In genomic region chr19:13117176-13117771, GRCh38 we compare ENCODE assay signal across 8 cellular contexts. TPM values are rescaled to one million over a fixed set of nuclear protein-coding genes. Genes with fewer than 3 reads are reported as not detected.
DNase-seq lines count a peak whose midpoint lies in the region; ATAC-seq and TF ChIP-seq lines count a peak whose summit lies in the region.

No MANE protein-coding gene starts in this region.

- H3K27ac ChIP-seq in right atrium auricular region (peak overlapping the region; percentile 75 to 81), smooth muscle cell (ENCODE audit: low read depth) (peak overlapping the region; percentile 90)

- H3K4me3 Mint-ChIP-seq in activated T-cell treated with anti-CD3 and anti-CD28 coated beads, Interleukin-2, amount 50 U/mL, for 24 hours = peak overlapping the region; percentile 97
- peak overlapping the region; percentile 86 for H3K4me3 Mint-ChIP-seq in activated CD4-positive, alpha-beta memory T cell treated with anti-CD3 and anti-CD28 coated beads for 36 hours

- no peaks in the 10 kb centered on the region for H3K27me3 ChIP-seq in right atrium auricular region
- H3K27me3 ChIP-seq in smooth muscle cell (ENCODE audit: low read depth) = no peaks in the 10 kb centered on the region

- H3K9me3 Mint-ChIP-seq in activated T-cell treated with anti-CD3 and anti-CD28 coated beads, Interleukin-2, amount 50 U/mL, for 24 hours = no peaks in the 10 kb centered on the region
- H3K9me3 Mint-ChIP-seq in activated CD4-positive, alpha-beta memory T cell treated with anti-CD3 and anti-CD28 coated beads for 36 hours = no peaks in the 10 kb centered on the region

- no peaks in the 10 kb centered on the region for H3F3A ChIP-seq in smooth muscle cell (ENCODE audit: low read depth)

- intact Hi-C loops in activated CD4-positive, alpha-beta memory T cell treated with anti-CD3 and anti-CD28 coated beads for 36 hours (cut with micrococcal nuclease) = loop anchor here (5.0 kb wide), 1 partner anchor 95 kb away; no protein-coding TSS in a partner anchor

- peak overlapping the region; percentile 93 for H3K4me2 ChIP-seq in smooth muscle cell

- CTCF ChIA-PET in activated CD4-positive, alpha-beta memory T cell treated with anti-CD3 and anti-CD28 coated beads for 36 hours (lab: Charles Lee) = interaction anchor here (0.5 to 2.8 kb wide), 10 partner anchors 10 to 152 kb away, joined by 3 to 16 read pairs (median 4); partner anchors contain the start of genes IER2 and STX10

- TF ChIP-seq CTCF in right atrium auricular region (IDR thresholded peaks at IDR 0.05) (no peak), smooth muscle cell (IDR thresholded peaks at IDR 0.05; ENCODE audit: borderline replicate concordance, insufficient read depth, poor library complexity, severe bottlenecking) (no peak)

- peak; percentile 52 for DNase-seq in activated T-cell treated with anti-CD3 and anti-CD28 coated beads, Interleukin-2, amount 50 U/mL, for 24 hours
- no peak for DNase-seq in activated T-cell treated with anti-CD3 and anti-CD28 coated beads, Interleukin-2, amount 50 U/mL, for 1 hour
- DNase-seq in activated CD4-positive, alpha-beta memory T cell treated with anti-CD3 and anti-CD28 coated beads for 36 hours = no peak
- DNase-seq in right atrium auricular region (ENCODE audit: low spot score) (no peak), smooth muscle cell (lab: John Stamatoyannopoulos, UW; ENCODE audit: unreplicated experiment) (no peak)
- no peak for DNase-seq in stimulated activated CD8-positive, alpha-beta memory T cell treated with anti-CD3 and anti-CD28 coated beads, Interleukin-4, amount 100 ng/mL, for 48 hours

- H3K4me1 ChIP-seq in right atrium auricular region (peaks cover 0 to 48% of the 10 kb centered on the region in 2 donors), smooth muscle cell (ENCODE audit: low read depth) (peaks cover 24% of the 10 kb centered on the region)

- H2AFZ ChIP-seq in smooth muscle cell (ENCODE audit: low read depth) = peak overlapping the region; percentile 75

- H3K27me3 Mint-ChIP-seq in activated T-cell treated with anti-CD3 and anti-CD28 coated beads, Interleukin-2, amount 50 U/mL, for 24 hours = no peaks in the 10 kb centered on the region
- no peaks in the 10 kb centered on the region for H3K27me3 Mint-ChIP-seq in activated CD4-positive, alpha-beta memory T cell treated with anti-CD3 and anti-CD28 coated beads for 36 hours

- 37% methylated on average over 20 of the region's 20 CpGs for WGBS in smooth muscle cell (ENCODE audit: low lambda C conversion rate)

- peak overlapping the region; percentile 96 for H3K27ac Mint-ChIP-seq in activated T-cell treated with anti-CD3 and anti-CD28 coated beads, Interleukin-2, amount 50 U/mL, for 24 hours
- H3K27ac Mint-ChIP-seq in activated CD4-positive, alpha-beta memory T cell treated with anti-CD3 and anti-CD28 coated beads for 36 hours = peak overlapping the region; percentile 93

- no peaks in the 10 kb centered on the region for H3K9me3 ChIP-seq in right atrium auricular region
- H3K9me3 ChIP-seq in smooth muscle cell (replicated peaks; ENCODE audit: low read depth) = no peaks in the 10 kb centered on the region

- peaks cover 61% of the 10 kb centered on the region for H3K4me1 Mint-ChIP-seq in activated T-cell treated with anti-CD3 and anti-CD28 coated beads, Interleukin-2, amount 50 U/mL, for 24 hours (ENCODE audit: low read depth)
- peaks cover 47% of the 10 kb centered on the region for H3K4me1 Mint-ChIP-seq in activated CD4-positive, alpha-beta memory T cell treated with anti-CD3 and anti-CD28 coated beads for 36 hours (ENCODE audit: low read depth)

- H3K36me3 ChIP-seq in right atrium auricular region = peaks cover 10% of the 10 kb centered on the region
- no peaks in the 10 kb centered on the region for H3K36me3 ChIP-seq in smooth muscle cell (ENCODE audit: low read depth)

- POLR2A ChIA-PET in activated CD4-positive, alpha-beta memory T cell treated with anti-CD3 and anti-CD28 coated beads for 36 hours (lab: Charles Lee) = interaction anchor here (0.6 to 4.1 kb wide), 8 partner anchors 13 to 744 kb away, joined by 3 to 38 read pairs (median 12); partner anchors contain the start of genes IER2 and STX10

- peaks cover 74% of the 10 kb centered on the region for H3K36me3 Mint-ChIP-seq in activated T-cell treated with anti-CD3 and anti-CD28 coated beads, Interleukin-2, amount 50 U/mL, for 24 hours (ENCODE audit: low read depth)
- peaks cover 19% of the 10 kb centered on the region for H3K36me3 Mint-ChIP-seq in activated CD4-positive, alpha-beta memory T cell treated with anti-CD3 and anti-CD28 coated beads for 36 hours

- ATAC-seq in GM18505 (IDR thresholded peaks at IDR 0.05; ENCODE audit: unreplicated experiment) (no peak), HG03439 (IDR thresholded peaks at IDR 0.05; ENCODE audit: unreplicated experiment) (no peak)

- H3K4me3 ChIP-seq in right atrium auricular region = peak overlapping the region; percentile 87 to 99
- peak overlapping the region; percentile 93 for H3K4me3 ChIP-seq in smooth muscle cell

- no peak for TF ChIP-seq POLR2A in GM18505 (IDR thresholded peaks at IDR 0.05; ENCODE audit: borderline replicate concordance, extremely low read depth, insufficient read depth, insufficient read length)

- no peak overlapping the region for H3K9ac ChIP-seq in smooth muscle cell (ENCODE audit: low read depth)

- peaks cover 36% of the 10 kb centered on the region for H4K20me1 ChIP-seq in smooth muscle cell (ENCODE audit: low read depth)

- H3K79me2 ChIP-seq in smooth muscle cell (ENCODE audit: low read depth) = peaks cover 53% of the 10 kb centered on the region

RNA-seq across cellular contexts. Expression of gene TRMT1, which starts 0.7 kb away (rescaled TPM):
- total RNA-seq in activated CD4-positive, alpha-beta memory T cell treated with anti-CD3 and anti-CD28 coated beads for 36 hours = 10 to 100 TPM; 59.2 to 61.3 TPM
- 10 to 100 TPM; 13.6 to 15.0 TPM for total RNA-seq in right atrium auricular region
- 19.1 and 21.9 TPM in 2 replicates for total RNA-seq in smooth muscle cell
- polyA plus RNA-seq in smooth muscle cell = 37.4 and 44.3 TPM in 2 replicates

RNA-seq across cellular contexts. Expression of gene NACC1, which starts 0.8 kb away (rescaled TPM):
- total RNA-seq in activated CD4-positive, alpha-beta memory T cell treated with anti-CD3 and anti-CD28 coated beads for 36 hours = 10 to 100 TPM; 89.8 to 90.9 TPM
- total RNA-seq in right atrium auricular region = 10 to 100 TPM; 25.4 to 27.3 TPM
- total RNA-seq in smooth muscle cell = 34.1 and 44.6 TPM in 2 replicates
- 9.9 and 12.8 TPM in 2 replicates for polyA plus RNA-seq in smooth muscle cell

RNA-seq across cellular contexts. Expression of gene LYL1, which starts 14.6 kb away (rescaled TPM):
- 1 to 10 TPM; 5.0 to 5.6 TPM for total RNA-seq in activated CD4-positive, alpha-beta memory T cell treated with anti-CD3 and anti-CD28 coated beads for 36 hours
- total RNA-seq in right atrium auricular region (10 to 100 TPM; 10.2 to 15.3 TPM), smooth muscle cell (2.2 and 2.8 TPM in 2 replicates)
- polyA plus RNA-seq in smooth muscle cell = 2.1 and 3.2 TPM in 2 replicates

RNA-seq across cellular contexts. Expression of gene STX10, which starts 32.9 kb away (rescaled TPM):
- 10 to 100 TPM; 65.5 to 66.3 TPM for total RNA-seq in activated CD4-positive, alpha-beta memory T cell treated with anti-CD3 and anti-CD28 coated beads for 36 hours
- 10 to 100 TPM; 33.1 to 39.2 TPM for total RNA-seq in right atrium auricular region
- 37.6 and 59.6 TPM in 2 replicates for total RNA-seq in smooth muscle cell
- polyA plus RNA-seq in smooth muscle cell = 69.1 and 83.1 TPM in 2 replicates

RNA-seq across cellular contexts. Expression of gene IER2, which starts 32.9 kb away (rescaled TPM):
- 100 to 1,000 TPM; 129 to 137 TPM for total RNA-seq in activated CD4-positive, alpha-beta memory T cell treated with anti-CD3 and anti-CD28 coated beads for 36 hours
- total RNA-seq in right atrium auricular region (100 to 1,000 TPM in 1 of 2 donors, 10 to 100 TPM in 1; 35.4 to 139 TPM), smooth muscle cell (113 and 118 TPM in 2 replicates)
- polyA plus RNA-seq in smooth muscle cell = 732 and 766 TPM in 2 replicates
